26 cellular contexts compared by ENCODE assay signal in the genomic region with DNA sequence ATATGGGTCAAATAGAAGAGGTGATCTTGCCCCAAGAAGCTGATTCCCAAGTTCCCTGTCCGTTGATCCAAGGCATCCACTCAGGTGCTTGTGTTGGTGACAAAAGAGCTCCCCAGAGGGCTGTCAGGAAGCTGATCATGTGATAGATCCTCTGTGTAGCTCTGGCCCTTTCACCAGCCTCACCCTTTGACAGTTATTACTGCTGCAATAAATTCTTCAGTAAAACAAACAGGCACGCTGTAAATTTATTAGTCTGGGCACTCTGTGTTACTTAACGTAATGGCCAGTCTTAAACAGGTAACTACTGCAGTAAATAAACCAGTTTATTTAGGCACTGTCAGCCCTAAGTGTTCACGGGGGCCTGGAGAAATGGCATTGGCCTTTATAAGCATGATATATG.
DNase-seq lines count a peak whose midpoint lies in the region; ATAC-seq and TF ChIP-seq lines count a peak whose summit lies in the region.
"Had no signal": no experiment of that assay in that cellular context is flagged by ENCODE, and none has a peak within 500 bp of the region (broad histone marks: within the 10 kb centered on the region; RNA-seq: fewer than 3 reads in every experiment).

No MANE protein-coding gene starts in this region.

- intact Hi-C loops in Caco-2 (cut with micrococcal nuclease; ENCODE audit: unreplicated experiment), result no loop called here

- no peak overlapping the region for H3K4me2 ChIP-seq in hepatocyte

- ATAC-seq in activated CD8-positive, alpha-beta memory T cell treated with anti-CD3 and anti-CD28 coated beads, Interleukin-2, amount 10 ng/mL, durations not matched to agents 7 days and 5 days, result no peak
- ATAC-seq in HG02938 (IDR thresholded peaks at IDR 0.05; ENCODE audit: unreplicated experiment), result no peak
- ATAC-seq in HG02885 (IDR thresholded peaks at IDR 0.05; ENCODE audit: poor library complexity, unreplicated experiment), result no peak
- ATAC-seq: activated T-cell treated with anti-CD3 and anti-CD28 coated beads, Interleukin-2, amount 50 U/mL, for 4 hours; GM12878; natural killer cell treated with Interleukin-12 subunit alpha and Interleukin-12 subunit beta and Interleukin-15 and Interleukin-18, amount 100 ng/mL, for 72 hours; stimulated activated naive B cell treated with anti-CD40 and anti-IgM and Interleukin-4, amounts not matched to agents 10 μg/mL and 1 μg/mL and 100 μg/mL, for 72 hours; T-helper 17 cell had no signal

- H3K27me3 Mint-ChIP-seq in Caco-2 (ENCODE audit: insufficient read depth, unreplicated experiment), result no peaks in the 10 kb centered on the region
- H3K27me3 Mint-ChIP-seq in activated CD8-positive, alpha-beta memory T cell treated with anti-CD3 and anti-CD28 coated beads, Interleukin-2, amount 10 ng/mL, durations not matched to agents 7 days and 5 days, result no peaks in the 10 kb centered on the region
- H3K27me3 Mint-ChIP-seq: stimulated activated naive B cell treated with anti-CD40 and anti-IgM and Interleukin-4, amounts not matched to agents 10 μg/mL and 1 μg/mL and 100 μg/mL, for 72 hours; T-helper 17 cell had no signal

- 20% methylated on average over 4 of the region's 4 CpGs for WGBS in hepatocyte (ENCODE audit: low lambda C conversion rate, missing lambda C conversion rate)

- no peak overlapping the region for H3K4me3 Mint-ChIP-seq in Caco-2 (ENCODE audit: unreplicated experiment)
- H3K4me3 Mint-ChIP-seq in activated CD8-positive, alpha-beta memory T cell treated with anti-CD3 and anti-CD28 coated beads, Interleukin-2, amount 10 ng/mL, durations not matched to agents 7 days and 5 days, result no peak overlapping the region
- H3K4me3 Mint-ChIP-seq: activated T-cell treated with anti-CD3 and anti-CD28 coated beads, Interleukin-2, amount 50 U/mL, for 4 hours; CD8-positive, alpha-beta memory T cell; natural killer cell treated with Interleukin-12 subunit alpha and Interleukin-12 subunit beta and Interleukin-15 and Interleukin-18, amount 100 ng/mL, for 72 hours; stimulated activated naive B cell treated with anti-CD40 and anti-IgM and Interleukin-4, amounts not matched to agents 10 μg/mL and 1 μg/mL and 100 μg/mL, for 72 hours; T-helper 17 cell had no signal

- no TSS peak for BruUV-seq in Caco-2 (replicated peaks; lab: Mats Ljungman, UMichigan)

- POLR2A ChIA-PET in Caco-2 (lab: Charles Lee), result no interaction called here

- no peaks in the 10 kb centered on the region for H4K20me1 ChIP-seq in hepatocyte (ENCODE audit: insufficient read depth, poor library complexity, severe bottlenecking)

- no peak for TF ChIP-seq CTCF in Caco-2 (IDR thresholded peaks at IDR 0.05; ENCODE audit: insufficient read depth in 1 of 2, low read depth in 1 of 2, low read length in 1 of 2, severe bottlenecking in 1 of 2, unreplicated experiment in 1 of 2)
- TF ChIP-seq CTCF in hepatocyte (IDR thresholded peaks at IDR 0.05; ENCODE audit: poor library complexity), result no peak

- H3K9me2 ChIP-seq in hepatocyte (replicated peaks; ENCODE audit: insufficient read depth), result no peaks in the 10 kb centered on the region

- no peak overlapping the region for H2AFZ ChIP-seq in hepatocyte

- no peaks in the 10 kb centered on the region for H3K4me1 ChIP-seq in Caco-2
- H3K4me1 ChIP-seq in hepatocyte (ENCODE audit: insufficient read depth), result no peaks in the 10 kb centered on the region
- H3K4me1 ChIP-seq: adrenal gland, right atrium auricular region, uterus had no signal

- no peaks in the 10 kb centered on the region for H3K79me2 ChIP-seq in hepatocyte

- H3K27me3 ChIP-seq in Caco-2 (replicated peaks; ENCODE audit: control insufficient read depth, insufficient read depth, low read length), result no peaks in the 10 kb centered on the region
- no peaks in the 10 kb centered on the region for H3K27me3 ChIP-seq in hepatocyte
- H3K27me3 ChIP-seq: adrenal gland, brain microvascular endothelial cell, right atrium auricular region, uterus had no signal

- no peak overlapping the region for H3K27ac Mint-ChIP-seq in Caco-2 (ENCODE audit: unreplicated experiment)
- no peak overlapping the region for H3K27ac Mint-ChIP-seq in activated CD8-positive, alpha-beta memory T cell treated with anti-CD3 and anti-CD28 coated beads, Interleukin-2, amount 10 ng/mL, durations not matched to agents 7 days and 5 days
- H3K27ac Mint-ChIP-seq: natural killer cell treated with Interleukin-12 subunit alpha and Interleukin-12 subunit beta and Interleukin-15 and Interleukin-18, amount 100 ng/mL, for 72 hours; stimulated activated naive B cell treated with anti-CD40 and anti-IgM and Interleukin-4, amounts not matched to agents 10 μg/mL and 1 μg/mL and 100 μg/mL, for 72 hours; T-helper 17 cell had no signal

- DNase-seq in Caco-2 (peak; percentile 9 to 45), NCI-H1092 (lab: John Stamatoyannopoulos, UW) (peak; percentile 38), NCI-H2107 treated with DMSO at 0.1 percent for 48 hours (lab: John Stamatoyannopoulos, UW; ENCODE audit: unreplicated experiment) (peak; percentile 52), hepatocyte (ENCODE audit: low spot score) (peak; percentile 74), NCI-H226 (no peak)
- DNase-seq in activated CD8-positive, alpha-beta memory T cell treated with anti-CD3 and anti-CD28 coated beads, Interleukin-2, amount 10 ng/mL, durations not matched to agents 7 days and 5 days, result no peak
- DNase-seq: activated CD4-positive, alpha-beta T cell treated with anti-CD3 and anti-CD28 coated beads for 4 hours; activated naive CD4-positive, alpha-beta T cell treated with Interleukin-2 at 50 U/mL for 16 hours; activated T-cell treated with anti-CD3 and anti-CD28 coated beads, Interleukin-2, amount 50 U/mL, for 4 hours; adrenal gland; brain microvascular endothelial cell; CD8-positive, alpha-beta memory T cell; effector CD8-positive, alpha-beta T cell; foreskin fibroblast; midbrain; NCI-H524 treated with DMSO at 0.1 percent for 48 hours; stimulated activated CD4-positive, alpha-beta T cell treated with anti-CD3 and anti-CD28 coated beads, Interleukin-4, amount 100 ng/mL, for 24 hours; stimulated activated naive B cell treated with anti-CD40 and anti-IgM and Interleukin-4, amounts not matched to agents 10 μg/mL and 1 μg/mL and 100 μg/mL, for 72 hours; T-helper 17 cell; uterus had no signal

- H3K9me3 ChIP-seq in Caco-2 (no peaks in the 10 kb centered on the region), hepatocyte (ENCODE audit: low read depth) (no peaks in the 10 kb centered on the region)
- H3K9me3 ChIP-seq: uterus had no signal

- H3K9me3 Mint-ChIP-seq in Caco-2 (ENCODE audit: unreplicated experiment), result peaks cover 14% of the 10 kb centered on the region
- no peaks in the 10 kb centered on the region for H3K9me3 Mint-ChIP-seq in activated CD8-positive, alpha-beta memory T cell treated with anti-CD3 and anti-CD28 coated beads, Interleukin-2, amount 10 ng/mL, durations not matched to agents 7 days and 5 days (ENCODE audit: low read depth)
- H3K9me3 Mint-ChIP-seq: natural killer cell treated with Interleukin-12 subunit alpha and Interleukin-12 subunit beta and Interleukin-15 and Interleukin-18, amount 100 ng/mL, for 72 hours had no signal

- H3K27ac ChIP-seq in hepatocyte, result peak overlapping the region; percentile 56
- H3K27ac ChIP-seq: adrenal gland, brain microvascular endothelial cell, right atrium auricular region, RWPE1, uterus had no signal

- no peaks in the 10 kb centered on the region for H3K4me1 Mint-ChIP-seq in Caco-2 (ENCODE audit: low read depth, unreplicated experiment)
- no peaks in the 10 kb centered on the region for H3K4me1 Mint-ChIP-seq in activated CD8-positive, alpha-beta memory T cell treated with anti-CD3 and anti-CD28 coated beads, Interleukin-2, amount 10 ng/mL, durations not matched to agents 7 days and 5 days
- H3K4me1 Mint-ChIP-seq: CD8-positive, alpha-beta memory T cell; stimulated activated naive B cell treated with anti-CD40 and anti-IgM and Interleukin-4, amounts not matched to agents 10 μg/mL and 1 μg/mL and 100 μg/mL, for 72 hours; T-helper 17 cell had no signal

- CTCF ChIA-PET in Caco-2 (lab: Charles Lee), result no interaction called here
- CTCF ChIA-PET in activated CD8-positive, alpha-beta memory T cell treated with anti-CD3 and anti-CD28 coated beads, Interleukin-2, amount 10 ng/mL, durations not matched to agents 7 days and 5 days (lab: Charles Lee), result no interaction called here

- H3K36me3 ChIP-seq in Caco-2 (ENCODE audit: control insufficient read depth, insufficient read depth, low read length) (no peaks in the 10 kb centered on the region), hepatocyte (replicated peaks; ENCODE audit: insufficient read depth, low read depth) (no peaks in the 10 kb centered on the region)
- H3K36me3 ChIP-seq: adrenal gland, brain microvascular endothelial cell, right atrium auricular region, uterus had no signal

- H3K4me3 ChIP-seq in Caco-2 (ENCODE audit: low read depth, low read length) (no peak overlapping the region), hepatocyte (no peak overlapping the region)
- H3K4me3 ChIP-seq: adrenal gland, GM12878, right atrium auricular region, uterus had no signal

- no peaks in the 10 kb centered on the region for H3K36me3 Mint-ChIP-seq in Caco-2 (ENCODE audit: insufficient read depth, unreplicated experiment)
- H3K36me3 Mint-ChIP-seq in activated CD8-positive, alpha-beta memory T cell treated with anti-CD3 and anti-CD28 coated beads, Interleukin-2, amount 10 ng/mL, durations not matched to agents 7 days and 5 days, result no peaks in the 10 kb centered on the region
- H3K36me3 Mint-ChIP-seq: stimulated activated naive B cell treated with anti-CD40 and anti-IgM and Interleukin-4, amounts not matched to agents 10 μg/mL and 1 μg/mL and 100 μg/mL, for 72 hours had no signal

Comparison
In these comparisons a context has a peak if more than half of its experiments do, and no peak if none do; other contexts are left out.
1. DNase-seq: peak in Caco-2 (2 of 2), NCI-H1092 (single experiment), NCI-H2107 treated with DMSO at 0.1 percent for 48 hours (single experiment) and hepatocyte (single experiment); none in activated CD8-positive, alpha-beta memory T cell treated with anti-CD3 and anti-CD28 coated beads, Interleukin-2, amount 10 ng/mL, durations not matched to agents 7 days and 5 days (single experiment) and NCI-H226 (single experiment).